Comparison of ENCODE assay signal across 8 cellular contexts in genomic region chr19:39996811-39997594, GRCh38. TPM values are rescaled to one million over a fixed set of nuclear protein-coding genes. Genes with fewer than 3 reads are reported as not detected.
A peak's percentile ranks its signal among the peaks of the same experiment; 100 is the strongest.
DNase-seq lines count a peak whose midpoint lies in the region; ATAC-seq and TF ChIP-seq lines count a peak whose summit lies in the region.

Gene ZNF546, plus strand, starts transcription at chr19:39997060. Its CDS starts 1,267 bp downstream, at chr19:39998327.

- intact Hi-C loops in natural killer cell (cut with micrococcal nuclease) = loop anchor here (1.0 to 5.0 kb wide), 4 partner anchors 26 to 470 kb away; partner anchors contain the start of genes BLVRB, PSMC4, SPTBN4 and ZNF780A

- peaks cover 29 to 30% of the 10 kb centered on the region in 2 donors for H3K4me1 Mint-ChIP-seq in natural killer cell

- H3K79me2 ChIP-seq in Loucy (ENCODE audit: insufficient read depth, low read length) = peaks cover 12% of the 10 kb centered on the region

- H3K4me1 ChIP-seq in Loucy (ENCODE audit: insufficient read depth, low read length, poor library complexity, severe bottlenecking) = peaks cover 12% of the 10 kb centered on the region

- H3K36me3 Mint-ChIP-seq in natural killer cell = no peaks in the 10 kb centered on the region

- H3K27me3 Mint-ChIP-seq in natural killer cell (ENCODE audit: low read depth in 2 of 2) = no peaks in the 10 kb centered on the region

- H3K9ac ChIP-seq in Loucy (ENCODE audit: low read depth, low read length, poor library complexity, severe bottlenecking) = peak within 1 kb of the TSS; percentile 86

- no peak for TF ChIP-seq CTCF in Loucy (conservative IDR thresholded peaks at IDR 0.05; ENCODE audit: low read length)
- TF ChIP-seq CTCF in RWPE1 (conservative IDR thresholded peaks at IDR 0.05; ENCODE audit: low read depth) = no peak
- TF ChIP-seq CTCF in fibroblast of pulmonary artery (IDR thresholded peaks at IDR 0.05; ENCODE audit: low read length, missing control alignments) = no peak
- no peak for TF ChIP-seq CTCF in natural killer cell (IDR thresholded peaks at IDR 0.05)

- H3K27me3 ChIP-seq in H7 (ENCODE audit: control insufficient read depth, insufficient read depth, low read length) (no peaks in the 10 kb centered on the region), Loucy (ENCODE audit: insufficient read depth, low read length, poor library complexity, severe bottlenecking) (no peaks in the 10 kb centered on the region)

- POLR2A ChIA-PET in RWPE1 (lab: Yijun Ruan, JAX; ENCODE audit: low non-redundant PET) = no interaction called here

- peak within 1 kb of the TSS; percentile 92 for H3K4me2 ChIP-seq in Loucy (ENCODE audit: low read depth, low read length, poor library complexity, severe bottlenecking)

- H3K36me3 ChIP-seq in H7 (replicated peaks; ENCODE audit: control insufficient read depth, insufficient read depth, low read length) (no peaks in the 10 kb centered on the region), Loucy (ENCODE audit: insufficient read depth, low read length) (no peaks in the 10 kb centered on the region)

- peak within 1 kb of the TSS; percentile 77 for H3K27ac ChIP-seq in RWPE1

- peak within 1 kb of the TSS; percentile 87 for H3K4me3 ChIP-seq in H7 (ENCODE audit: insufficient read depth, low read depth, low read length)
- H3K4me3 ChIP-seq in Loucy (ENCODE audit: low read length, poor library complexity, severe bottlenecking) = peak within 1 kb of the TSS; percentile 97
- peak within 1 kb of the TSS; percentile 90 for H3K4me3 ChIP-seq in fibroblast of pulmonary artery (replicated peaks; ENCODE audit: low read depth, low read length)

- peak within 1 kb of the TSS; percentile 91 for H3K4me3 Mint-ChIP-seq in natural killer cell

- H4K20me1 ChIP-seq in Loucy (ENCODE audit: insufficient read depth, low read length, poor library complexity, severe bottlenecking) = peaks cover 5% of the 10 kb centered on the region

- peak within 1 kb of the TSS; percentile 88 to 91 for H3K27ac Mint-ChIP-seq in natural killer cell

- peak; percentile 84 to 94 (median 89) for ATAC-seq in natural killer cell

- DNase-seq in Daoy (ENCODE audit: low read depth) (peak; percentile 93), H7 (peak; percentile 90), RWPE1 (ENCODE audit: low spot score) (peak; percentile 85), fibroblast of pulmonary artery (ENCODE audit: low read depth) (peak; percentile 90), natural killer cell (peak; percentile 78)
- DNase-seq in activated T-helper 9 cell treated with anti-CD3 and anti-CD28 coated beads, Interleukin-2, amount 50 U/mL, for 16 hours (ENCODE audit: low read depth) = peak; percentile 86
- peak; percentile 80 to 91 (median 85) for DNase-seq in stimulated activated naive CD4-positive, alpha-beta T cell (lab: John Stamatoyannopoulos, UW)

- H2AFZ ChIP-seq in Loucy (ENCODE audit: low read length) = peak within 1 kb of the TSS; percentile 98

- H3F3A ChIP-seq in Loucy (ENCODE audit: low read depth) = no peaks in the 10 kb centered on the region

- H3K9me3 ChIP-seq in Loucy (ENCODE audit: insufficient read depth, low read depth, low read length) = peaks cover 3% of the 10 kb centered on the region; the same call in 1 of the 2 replicates

- H3K9me2 ChIP-seq in Loucy (replicated peaks; ENCODE audit: low read depth, low read length) = no peaks in the 10 kb centered on the region

- H3K9me3 Mint-ChIP-seq in natural killer cell = no peaks in the 10 kb centered on the region

- CTCF ChIA-PET in RWPE1 (lab: Yijun Ruan, JAX) = interaction anchor here (0.5 kb wide), 1 partner anchor 479 kb away, joined by 3 read pairs; no protein-coding TSS in a partner anchor

RNA-seq across cellular contexts. Expression of gene ZNF546, which starts in this region (rescaled TPM):
- 0.60 and 4.8 TPM in 2 replicates for total RNA-seq in Daoy (2014; rRNA removed; shearing (Covaris generic))
- 1.2 and 2.8 TPM in 2 replicates for total RNA-seq in H7 (2014; rRNA removed; shearing (Covaris generic))
- 1 to 10 TPM; 3.3 to 4.0 (median 3.8) TPM for total RNA-seq in natural killer cell

Comparison
In these comparisons a context has a peak if more than half of its experiments do, and no peak if none do; other contexts are left out.
1. Peak in every context shown above with its lines: DNase-seq, ATAC-seq, H3K4me3 ChIP-seq and H3K27ac ChIP-seq.